In the genomic region with DNA sequence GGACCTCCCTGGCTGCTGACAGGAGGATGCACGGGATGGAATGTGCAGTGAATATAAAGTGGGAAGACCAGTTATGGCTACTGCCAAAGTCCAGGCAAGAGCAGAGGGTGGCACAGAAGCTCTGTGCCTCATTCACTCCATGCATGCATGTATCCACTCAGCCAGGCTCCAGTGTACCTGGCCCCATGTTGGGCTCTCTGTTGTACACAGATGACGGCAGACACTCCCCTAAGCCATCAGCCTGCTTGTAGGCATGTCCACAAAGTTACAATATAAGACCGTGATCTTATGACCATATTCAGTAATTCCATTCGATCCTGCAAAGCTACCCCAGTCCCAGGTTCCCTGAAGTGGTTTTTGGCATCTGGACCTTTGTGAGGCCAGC, we compare ENCODE assay signal across 20 cellular contexts.
DNase-seq lines count a peak whose midpoint lies in the region; ATAC-seq and TF ChIP-seq lines count a peak whose summit lies in the region.
"Had no signal": no experiment of that assay in that cellular context is flagged by ENCODE, and none has a peak within 500 bp of the region (broad histone marks: within the 10 kb centered on the region; RNA-seq: fewer than 3 reads in every experiment).

No MANE protein-coding gene starts in this region.

- CTCF ChIA-PET in HEK293 (lab: Yijun Ruan, JAX) = no interaction called here

- H3K27ac ChIP-seq in HEK293 (ENCODE audit: extremely low read depth, low read depth, low read length) (no peak overlapping the region), layer of hippocampus (ENCODE audit: low read depth, low read length) (peak overlapping the region; percentile 88)
- H3K27ac ChIP-seq: PC-9 had no signal

- no peaks in the 10 kb centered on the region for H3K36me3 ChIP-seq in HEK293 (ENCODE audit: control insufficient read depth in 2 of 2, insufficient read depth in 1 of 2, low read length in 2 of 2)

- no peaks in the 10 kb centered on the region for H3K27me3 Mint-ChIP-seq in activated naive CD8-positive, alpha-beta T cell treated with anti-CD3 and anti-CD28 coated beads, Interleukin-2, amount 50 U/mL, for 24 hours

- no peaks in the 10 kb centered on the region for H3K4me1 ChIP-seq in HEK293 (ENCODE audit: control insufficient read depth, insufficient read depth, low read length)

- POLR2A ChIA-PET in HEK293 (lab: Yijun Ruan, JAX) = no interaction called here

- ATAC-seq in activated naive CD8-positive, alpha-beta T cell treated with anti-CD3 and anti-CD28 coated beads, Interleukin-2, amount 50 U/mL, for 24 hours = no peak
- ATAC-seq in stimulated activated effector memory CD8-positive, alpha-beta T cell treated with anti-CD3 and anti-CD28 coated beads, Interleukin-12 subunit alpha, Interleukin-12 subunit beta, amount 100 ng/mL, for 72 hours = no peak
- ATAC-seq: GM12878, GM23338, HCT116 had no signal

- H3K4me1 Mint-ChIP-seq in activated naive CD8-positive, alpha-beta T cell treated with anti-CD3 and anti-CD28 coated beads, Interleukin-2, amount 50 U/mL, for 24 hours = peaks cover 59% of the 10 kb centered on the region
- H3K4me1 Mint-ChIP-seq in stimulated activated effector memory CD8-positive, alpha-beta T cell treated with anti-CD3 and anti-CD28 coated beads, Interleukin-12 subunit alpha, Interleukin-12 subunit beta, amount 100 ng/mL, for 72 hours = peaks cover 84% of the 10 kb centered on the region
- H3K4me1 Mint-ChIP-seq: GM23338 had no signal

- peaks cover 42% of the 10 kb centered on the region for H3K36me3 Mint-ChIP-seq in activated naive CD8-positive, alpha-beta T cell treated with anti-CD3 and anti-CD28 coated beads, Interleukin-2, amount 50 U/mL, for 24 hours (ENCODE audit: low read depth)
- peaks cover 70% of the 10 kb centered on the region for H3K36me3 Mint-ChIP-seq in stimulated activated effector memory CD8-positive, alpha-beta T cell treated with anti-CD3 and anti-CD28 coated beads, Interleukin-12 subunit alpha, Interleukin-12 subunit beta, amount 100 ng/mL, for 72 hours

- no peak for TF ChIP-seq CTCF in HEK293 (tag by site-specific recombination; IDR thresholded peaks at IDR 0.05)

- DNase-seq in activated naive CD8-positive, alpha-beta T cell treated with anti-CD3 and anti-CD28 coated beads, Interleukin-2, amount 50 U/mL, for 24 hours = no peak
- DNase-seq in stimulated activated effector memory CD8-positive, alpha-beta T cell treated with anti-CD3 and anti-CD28 coated beads, Interleukin-12 subunit alpha, Interleukin-12 subunit beta, amount 100 ng/mL, for 72 hours (ENCODE audit: low spot score in 2 of 2) = no peak
- DNase-seq in pons (ENCODE audit: low spot score) (no peak), NCI-H345 (lab: John Stamatoyannopoulos, UW) (no peak)
- no peak for DNase-seq in stimulated activated CD4-positive, alpha-beta T cell treated with anti-CD3 and anti-CD28 coated beads, Interleukin-1b, Interleukin-23, amount 100 ng/mL, for 48 hours
- DNase-seq: DMS 273 treated with DMSO at 0.1 percent for 48 hours, GDM1, KBM-7, MV-4-11, NCI-H1417, NCI-H2029 treated with DMSO at 0.1 percent for 48 hours, NCI-H510A treated with DMSO at 0.1 percent for 48 hours, NCI-H82, PC-9 had no signal

- H3K27me3 ChIP-seq in layer of hippocampus (ENCODE audit: control insufficient read depth, insufficient read depth, low read length) = no peaks in the 10 kb centered on the region

- H3K27ac Mint-ChIP-seq in activated naive CD8-positive, alpha-beta T cell treated with anti-CD3 and anti-CD28 coated beads, Interleukin-2, amount 50 U/mL, for 24 hours = peak overlapping the region; percentile 53
- peak overlapping the region; percentile 92 for H3K27ac Mint-ChIP-seq in stimulated activated effector memory CD8-positive, alpha-beta T cell treated with anti-CD3 and anti-CD28 coated beads, Interleukin-12 subunit alpha, Interleukin-12 subunit beta, amount 100 ng/mL, for 72 hours
- H3K27ac Mint-ChIP-seq: GM23338 had no signal

- no peaks in the 10 kb centered on the region for H3K9me3 Mint-ChIP-seq in activated naive CD8-positive, alpha-beta T cell treated with anti-CD3 and anti-CD28 coated beads, Interleukin-2, amount 50 U/mL, for 24 hours
- no peaks in the 10 kb centered on the region for H3K9me3 Mint-ChIP-seq in stimulated activated effector memory CD8-positive, alpha-beta T cell treated with anti-CD3 and anti-CD28 coated beads, Interleukin-12 subunit alpha, Interleukin-12 subunit beta, amount 100 ng/mL, for 72 hours
- H3K9me3 Mint-ChIP-seq: GM23338 had no signal

- H3K4me3 ChIP-seq in HEK293 (ENCODE audit: low read depth, low read length) = no peak overlapping the region
- H3K4me3 ChIP-seq: GM12878, GM23338, PC-9 had no signal

- no peak overlapping the region for H3K4me3 Mint-ChIP-seq in activated naive CD8-positive, alpha-beta T cell treated with anti-CD3 and anti-CD28 coated beads, Interleukin-2, amount 50 U/mL, for 24 hours
- no peak overlapping the region for H3K4me3 Mint-ChIP-seq in stimulated activated effector memory CD8-positive, alpha-beta T cell treated with anti-CD3 and anti-CD28 coated beads, Interleukin-12 subunit alpha, Interleukin-12 subunit beta, amount 100 ng/mL, for 72 hours
- H3K4me3 Mint-ChIP-seq: CD14-positive monocyte, GM23338 had no signal

- no peaks in the 10 kb centered on the region for H3K9me3 ChIP-seq in HEK293 (ENCODE audit: control insufficient read depth, insufficient read depth, low read depth, low read length)

TF ChIP-seq in HEK293, 187 proteins besides CTCF, POLR2A, EP300 and RAD21:
- TF ChIP-seq ZNF623 (tag by site-specific recombination; IDR thresholded peaks at IDR 0.05) (peak; percentile 10; the same call in 1 of the 2 replicates), IKZF3 (tag by site-specific recombination; IDR thresholded peaks at IDR 0.05) (no peak)
